In the genomic region with DNA sequence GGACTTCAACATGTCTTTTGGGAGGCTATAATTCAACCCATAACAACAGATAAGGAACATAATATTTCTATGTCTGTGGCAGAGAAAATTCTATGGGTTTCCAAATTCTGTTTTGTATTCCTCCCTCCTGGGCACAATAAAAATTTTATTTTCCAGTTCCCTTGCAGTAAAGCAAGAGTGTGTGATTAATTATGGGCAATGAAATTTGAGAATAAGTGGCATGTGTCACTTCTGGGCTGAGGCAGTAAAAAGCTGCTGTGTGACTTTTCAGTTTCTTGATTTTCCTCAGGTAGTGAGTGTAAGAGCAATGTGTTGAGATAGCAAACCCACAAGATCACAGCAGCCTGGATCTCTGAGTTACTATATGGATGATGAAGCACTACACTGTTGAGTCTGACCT, we compare ENCODE assay signal across 26 cellular contexts.
"Had no signal": no experiment of that assay in that cellular context is flagged by ENCODE, and none has a peak within 500 bp of the region (broad histone marks: within the 10 kb centered on the region; RNA-seq: fewer than 3 reads in every experiment).

No MANE protein-coding gene starts in this region.

- H3K4me1 ChIP-seq: stomach, suprapubic skin, testis, thyroid gland, tibial artery, tibial nerve, transverse colon, upper lobe of left lung, upper lobe of right lung, uterus, vagina had no signal

- ATAC-seq: stimulated activated effector memory CD8-positive, alpha-beta T cell treated with anti-CD3 and anti-CD28 coated beads, Interleukin-12 subunit alpha, Interleukin-12 subunit beta, amount 100 ng/mL, for 72 hours; stimulated activated memory B cell treated with anti-CD40 and anti-IgM and Interleukin-4, amounts not matched to agents 10 μg/mL and 1 μg/mL and 100 μg/mL, for 72 hours; stimulated activated naive B cell treated with anti-CD40 and anti-IgM and Interleukin-4, amounts not matched to agents 10 μg/mL and 1 μg/mL and 100 μg/mL, for 72 hours; stimulated activated naive CD8-positive, alpha-beta T cell treated with anti-CD3 and anti-CD28 coated beads, Interleukin-15, amount 100 ng/mL, for 72 hours; stimulated activated naive CD8-positive, alpha-beta T cell treated with anti-CD3 and anti-CD28 coated beads, Interleukin-15, Interleukin-2, amounts not matched to agents 100 U/mL and 50 U/mL, for 24 hours; upper lobe of right lung had no signal

- H3K27ac ChIP-seq: stomach, suprapubic skin, testis, thoracic aorta, thyroid gland, tibial artery, tibial nerve, transverse colon, upper lobe of left lung, upper lobe of right lung, uterus, vagina had no signal

- H3K36me3 ChIP-seq: stomach, suprapubic skin, thoracic aorta, thyroid gland, tibial artery, tibial nerve, transverse colon, upper lobe of left lung, upper lobe of right lung, uterus, vagina had no signal

- H3K4me3 ChIP-seq: stomach, suprapubic skin, testis, thoracic aorta, thyroid gland, tibial artery, tibial nerve, transverse colon, upper lobe of left lung, upper lobe of right lung, uterus, vagina had no signal

- H3K9me3 ChIP-seq: stomach, suprapubic skin, testis, thoracic aorta, thyroid gland, transverse colon, upper lobe of left lung, upper lobe of right lung, uterus, vagina had no signal

- DNase-seq: stimulated activated CD4-positive, alpha-beta T cell treated with anti-CD3 and anti-CD28 coated beads, Interleukin-2, amount 100 ng/mL, for 48 hours; stimulated activated CD4-positive, alpha-beta T cell treated with anti-CD3 and anti-CD28 coated beads, Interleukin-4, amount 100 ng/mL, for 1 hour; stimulated activated CD4-positive, alpha-beta T cell treated with anti-CD3 and anti-CD28 coated beads, Interleukin-4, amount 100 ng/mL, for 24 hours; stimulated activated CD4-positive, alpha-beta T cell treated with anti-CD3 and anti-CD28 coated beads, Interleukin-4, amount 100 ng/mL, for 4 hours; stimulated activated CD8-positive, alpha-beta memory T cell treated with anti-CD3 and anti-CD28 coated beads, Interleukin-4, amount 100 ng/mL, for 48 hours; stimulated activated naive B cell treated with anti-CD40 and anti-IgM and Interleukin-4, amounts not matched to agents 10 μg/mL and 1 μg/mL and 100 μg/mL, for 72 hours; stimulated activated naive CD4-positive, alpha-beta T cell; stimulated activated naive CD4-positive, alpha-beta T cell treated with Interleukin-2 at 50 U/mL for 16 hours; stimulated activated naive CD8-positive, alpha-beta T cell treated with anti-CD3 and anti-CD28 coated beads, Interleukin-15, amount 100 ng/mL, for 72 hours; stimulated activated naive CD8-positive, alpha-beta T cell treated with anti-CD3 and anti-CD28 coated beads, Interleukin-15, Interleukin-2, amounts not matched to agents 100 U/mL and 50 U/mL, for 24 hours; stomach; substantia nigra; testis; thyroid gland; tibial artery; transverse colon; trophoblast cell; upper lobe of left lung; upper lobe of right lung; uterus had no signal
